21 cellular contexts compared by ENCODE assay signal in the genomic region with DNA sequence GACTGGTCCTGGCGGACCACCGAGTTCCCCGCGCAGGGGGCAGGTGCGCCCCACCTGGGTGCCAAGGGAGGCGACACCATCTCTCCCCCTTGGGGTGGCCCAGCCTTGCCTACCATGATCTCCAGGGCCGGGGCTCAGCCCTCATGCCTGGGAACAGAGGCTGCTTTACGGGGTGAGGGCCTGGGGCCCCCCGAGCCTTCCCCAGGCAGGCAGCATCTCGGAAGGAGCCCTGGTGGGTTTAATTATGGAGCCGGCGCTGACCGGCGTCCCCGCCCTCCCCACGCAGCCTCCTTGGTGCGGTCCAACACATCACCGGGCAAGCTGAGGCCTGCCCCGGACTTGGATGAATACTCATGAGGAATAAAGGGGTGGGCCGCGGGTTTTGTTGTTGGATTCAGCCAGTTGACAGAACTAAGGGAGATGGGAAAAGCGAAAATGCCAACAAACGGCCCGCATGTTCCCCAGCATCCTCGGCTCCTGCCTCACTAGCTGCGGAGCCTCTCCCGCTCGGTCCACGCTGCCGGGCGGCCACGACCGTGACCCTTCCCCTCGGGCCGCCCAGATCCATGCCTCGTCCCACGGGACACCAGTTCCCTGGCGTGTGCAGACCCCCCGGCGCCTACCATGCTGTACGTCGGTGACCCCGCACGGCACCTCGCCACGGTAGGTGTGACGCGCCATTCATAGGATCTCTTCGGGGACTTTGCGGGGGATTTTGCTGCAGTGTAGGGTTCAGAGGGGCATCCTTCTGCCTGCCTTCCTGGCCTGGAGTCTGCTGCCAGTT. TPM values are rescaled to one million over a fixed set of nuclear protein-coding genes. Genes with fewer than 3 reads are reported as not detected.
A peak's percentile ranks its signal among the peaks of the same experiment; 100 is the strongest.
DNase-seq lines count a peak whose midpoint lies in the region; ATAC-seq and TF ChIP-seq lines count a peak whose summit lies in the region.
"Had no signal": no experiment of that assay in that cellular context is flagged by ENCODE, and none has a peak within 500 bp of the region (broad histone marks: within the 10 kb centered on the region; RNA-seq: fewer than 3 reads in every experiment).

No MANE protein-coding gene starts in this region.

- H3K27me3 ChIP-seq in Karpas-422 (ENCODE audit: low read length) = no peaks in the 10 kb centered on the region
- H3K27me3 ChIP-seq: thyroid gland had no signal

- H3K27ac ChIP-seq in HEK293 (ENCODE audit: extremely low read depth, low read depth, low read length) (no peak overlapping the region), Karpas-422 (ENCODE audit: low read length) (no peak overlapping the region)
- H3K27ac ChIP-seq: cardiac muscle cell, thyroid gland had no signal

- H3K36me3 ChIP-seq in HEK293 (ENCODE audit: control insufficient read depth in 2 of 2, insufficient read depth in 1 of 2, low read length in 2 of 2) (peaks cover 0 to 7% of the 10 kb centered on the region in 2 experiments; a peak in 1 of 3 replicates), Karpas-422 (ENCODE audit: insufficient read depth, low read length) (no peaks in the 10 kb centered on the region)
- H3K36me3 ChIP-seq: cardiac muscle cell, thyroid gland had no signal

- DNase-seq in COLO668 (lab: John Stamatoyannopoulos, UW; ENCODE audit: unreplicated experiment) = peak; percentile 66
- peak; percentile 72 for DNase-seq in NCI-H345 treated with DMSO at 0.1 percent for 48 hours (lab: John Stamatoyannopoulos, UW; ENCODE audit: unreplicated experiment)
- peak; percentile 93 for DNase-seq in epithelial cell of esophagus (ENCODE audit: low read depth)
- DNase-seq in SIG-M5 (lab: John Stamatoyannopoulos, UW) = no peak
- no peak for DNase-seq in stimulated activated CD4-positive, alpha-beta T cell treated with anti-CD3 and anti-CD28 coated beads, Interleukin-1b, Interleukin-23, amount 100 ng/mL, for 48 hours
- DNase-seq in Karpas-422 = no peak
- DNase-seq: activated CD4-positive, alpha-beta T cell treated with anti-CD3 and anti-CD28 coated beads for 1 hour; activated naive CD4-positive, alpha-beta T cell; activated T-cell treated with anti-CD3 and anti-CD28 coated beads, Interleukin-2, amount 50 U/mL, for 4 hours; amygdala; dermis blood vessel endothelial cell; GF-D8; left cardiac atrium; mesenchymal stem cell; SHP77; stimulated activated CD4-positive, alpha-beta T cell treated with anti-CD3 and anti-CD28 coated beads, Interleukin-4, amount 100 ng/mL, for 24 hours; stimulated activated naive CD8-positive, alpha-beta T cell treated with anti-CD3 and anti-CD28 coated beads, Interleukin-15, Interleukin-2, amounts not matched to agents 100 U/mL and 50 U/mL, for 24 hours; thyroid gland had no signal

- H3K4me2 ChIP-seq in Karpas-422 (ENCODE audit: low read depth, low read length, poor library complexity, severe bottlenecking) = no peak overlapping the region

- CTCF ChIA-PET in HEK293 (lab: Yijun Ruan, JAX) = no interaction called here

- no peaks in the 10 kb centered on the region for H3K4me1 ChIP-seq in HEK293 (ENCODE audit: control insufficient read depth, insufficient read depth, low read length)
- no peaks in the 10 kb centered on the region for H3K4me1 ChIP-seq in Karpas-422 (ENCODE audit: low read length)

- POLR2A ChIA-PET in HEK293 (lab: Yijun Ruan, JAX) = no interaction called here

- no peaks in the 10 kb centered on the region for H3K9me2 ChIP-seq in Karpas-422 (replicated peaks; ENCODE audit: insufficient read depth, low read length)

- no peaks in the 10 kb centered on the region for H3K9me3 ChIP-seq in HEK293 (ENCODE audit: control insufficient read depth, insufficient read depth, low read depth, low read length)
- H3K9me3 ChIP-seq in Karpas-422 (ENCODE audit: low read length) = no peaks in the 10 kb centered on the region
- H3K9me3 ChIP-seq: thyroid gland had no signal

- no peaks in the 10 kb centered on the region for H4K20me1 ChIP-seq in Karpas-422 (ENCODE audit: insufficient read depth, low read depth, low read length)

- H3K9ac ChIP-seq in Karpas-422 (ENCODE audit: low read length) = no peak overlapping the region

- ATAC-seq in GM21576 (IDR thresholded peaks at IDR 0.05; ENCODE audit: unreplicated experiment) = no peak
- ATAC-seq: activated T-cell treated with anti-CD3 and anti-CD28 coated beads, Interleukin-2, amount 50 U/mL, for 4 hours; left cardiac atrium; stimulated activated naive CD8-positive, alpha-beta T cell treated with anti-CD3 and anti-CD28 coated beads, Interleukin-15, Interleukin-2, amounts not matched to agents 100 U/mL and 50 U/mL, for 24 hours had no signal

- no peak overlapping the region for H2AFZ ChIP-seq in Karpas-422 (ENCODE audit: low read length)

- H3K79me2 ChIP-seq in Karpas-422 (ENCODE audit: low read length) = no peaks in the 10 kb centered on the region

- no peak overlapping the region for H3K4me3 ChIP-seq in HEK293 (ENCODE audit: low read depth, low read length)
- peak overlapping the region; percentile 14 for H3K4me3 ChIP-seq in epithelial cell of esophagus (ENCODE audit: low read length)
- H3K4me3 ChIP-seq in Karpas-422 (ENCODE audit: low read length) = no peak overlapping the region
- H3K4me3 ChIP-seq: cardiac muscle cell, thyroid gland had no signal

- TF ChIP-seq CTCF in HEK293 (tag by site-specific recombination; IDR thresholded peaks at IDR 0.05) (no peak), epithelial cell of esophagus (IDR thresholded peaks at IDR 0.05; ENCODE audit: insufficient read depth, low read depth, low read length, missing control alignments) (no peak)

TF ChIP-seq in HEK293, 187 proteins besides CTCF, POLR2A, EP300 and RAD21 (continues in another document):
- TF ChIP-seq ZNF23 (tag by site-specific recombination; IDR thresholded peaks at IDR 0.05; ENCODE audit: borderline replicate concordance) (no peak), HOXA7 (CRISPR knock-in tag; IDR thresholded peaks at IDR 0.05; ENCODE audit: borderline replicate concordance) (no peak), YY1 (tag by site-specific recombination; IDR thresholded peaks at IDR 0.05) (0 out of 2 replicates have a peak, but pooled peaks have one; percentile 27), PRDM10 (tag by site-specific recombination; IDR thresholded peaks at IDR 0.05) (peak; percentile 98), ZNF155 (tag by site-specific recombination; IDR thresholded peaks at IDR 0.05) (no peak), ZIC2 (tag by site-specific recombination; IDR thresholded peaks at IDR 0.05) (peak; percentile 48), ZNF280C (tag by site-specific recombination; IDR thresholded peaks at IDR 0.05) (no peak), OSR2 (tag by site-specific recombination; IDR thresholded peaks at IDR 0.05) (no peak)
- TF ChIP-seq, protein P1, sequence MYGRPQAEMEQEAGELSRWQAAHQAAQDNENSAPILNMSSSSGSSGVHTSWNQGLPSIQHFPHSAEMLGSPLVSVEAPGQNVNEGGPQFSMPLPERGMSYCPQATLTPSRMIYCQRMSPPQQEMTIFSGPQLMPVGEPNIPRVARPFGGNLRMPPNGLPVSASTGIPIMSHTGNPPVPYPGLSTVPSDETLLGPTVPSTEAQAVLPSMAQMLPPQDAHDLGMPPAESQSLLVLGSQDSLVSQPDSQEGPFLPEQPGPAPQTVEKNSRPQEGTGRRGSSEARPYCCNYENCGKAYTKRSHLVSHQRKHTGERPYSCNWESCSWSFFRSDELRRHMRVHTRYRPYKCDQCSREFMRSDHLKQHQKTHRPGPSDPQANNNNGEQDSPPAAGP (tag by site-specific recombination; IDR thresholded peaks at IDR 0.05) = peak; percentile 34; the same call in 1 of the 2 replicates

RNA-seq across cellular contexts. Expression of gene TP73, which starts 38.2 kb away (rescaled TPM):
- total RNA-seq in Karpas-422 (2014; rRNA removed; shearing (Covaris generic); ENCODE audit: low replicate concordance) = 0.52 and 0.94 TPM in 2 replicates
- total RNA-seq: cardiac muscle cell, dermis blood vessel endothelial cell had no signal

RNA-seq across cellular contexts. Expression of gene WRAP73, which starts 40.6 kb away (rescaled TPM):
- 37.2 and 46.7 TPM in 2 replicates for total RNA-seq in Karpas-422 (2014; rRNA removed; shearing (Covaris generic); ENCODE audit: low replicate concordance)

Comparison
In these comparisons a context has a peak if more than half of its experiments do, and no peak if none do; other contexts are left out.
1. DNase-seq: peak in COLO668 (single experiment), NCI-H345 treated with DMSO at 0.1 percent for 48 hours (single experiment) and epithelial cell of esophagus (single experiment); none in SIG-M5 (single experiment), stimulated activated CD4-positive, alpha-beta T cell treated with anti-CD3 and anti-CD28 coated beads, Interleukin-1b, Interleukin-23, amount 100 ng/mL, for 48 hours (single experiment) and Karpas-422 (single experiment).